In genomic region chr2:37667704-37668103, GRCh38 we compare ENCODE assay signal across 13 cellular contexts. TPM values are rescaled to one million over a fixed set of nuclear protein-coding genes. Genes with fewer than 3 reads are reported as not detected.
DNase-seq lines count a peak whose midpoint lies in the region; ATAC-seq and TF ChIP-seq lines count a peak whose summit lies in the region.
"Had no signal": no experiment of that assay in that cellular context is flagged by ENCODE, and none has a peak within 500 bp of the region (broad histone marks: within the 10 kb centered on the region; RNA-seq: fewer than 3 reads in every experiment).

No MANE protein-coding gene starts in this region.

- TF ChIP-seq EP300 in ovary (IDR thresholded peaks at IDR 0.05), result no peak

- WGBS in ovary, 3 donors, result 63 to 68% (median 65%) methylated on average over 2 of the region's 2 CpGs

- H3K27ac ChIP-seq in HL-60 (replicated peaks) (no peak overlapping the region), ovary (no peak overlapping the region)
- peak overlapping the region; percentile 43 for H3K27ac ChIP-seq in effector memory CD4-positive, alpha-beta T cell (ENCODE audit: insufficient read depth, low read length, poor library complexity, severe bottlenecking)
- H3K27ac ChIP-seq: cardiac muscle cell, neural progenitor cell had no signal

- DNase-seq in AG10803 (ENCODE audit: low read depth) (no peak), HL-60 (ENCODE audit: low read depth in 1 of 2, low spot score in 1 of 2) (peak in 1 of 2 experiments; percentile 32), ovary (no peak), cortex of kidney (lab: John Stamatoyannopoulos, UW) (no peak), NCI-H2107 treated with DMSO at 0.1 percent for 48 hours (lab: John Stamatoyannopoulos, UW; ENCODE audit: unreplicated experiment) (no peak)
- DNase-seq in effector memory CD4-positive, alpha-beta T cell, result no peak
- no peak for DNase-seq in activated CD4-positive, alpha-beta T cell treated with anti-CD3 and anti-CD28 coated beads, Interleukin-2, amount 50 U/mL, for 1 hour
- DNase-seq: activated CD4-positive, CD25-positive, alpha-beta regulatory T cell treated with anti-CD3 and anti-CD28 coated beads, Interleukin-2, amount 50 U/mL, for 72 hours; NCI-H69; stimulated activated CD4-positive, alpha-beta T cell treated with anti-CD3 and anti-CD28 coated beads, Interleukin-15, amount 100 ng/mL, for 24 hours had no signal

- H3K27me3 ChIP-seq in HL-60 (ENCODE audit: insufficient read depth, poor library complexity, severe bottlenecking), result no peaks in the 10 kb centered on the region
- H3K27me3 ChIP-seq in effector memory CD4-positive, alpha-beta T cell (replicated peaks; ENCODE audit: control insufficient read depth, insufficient read depth, low read length, poor library complexity, severe bottlenecking), result no peaks in the 10 kb centered on the region
- no peaks in the 10 kb centered on the region for H3K27me3 ChIP-seq in ovary
- H3K27me3 ChIP-seq: cardiac muscle cell, neural progenitor cell had no signal

- H3K36me3 ChIP-seq in effector memory CD4-positive, alpha-beta T cell (ENCODE audit: control insufficient read depth, insufficient read depth, low read length), result no peaks in the 10 kb centered on the region
- H3K36me3 ChIP-seq in ovary, result no peaks in the 10 kb centered on the region
- H3K36me3 ChIP-seq: neural progenitor cell had no signal

- intact Hi-C loops in ovary (cut with DNase I), result no loop called here

- no peaks in the 10 kb centered on the region for H3K9me3 ChIP-seq in effector memory CD4-positive, alpha-beta T cell (ENCODE audit: control insufficient read depth, low read length)
- H3K9me3 ChIP-seq in ovary, result no peaks in the 10 kb centered on the region

- no peak for ATAC-seq in GM18511 (IDR thresholded peaks at IDR 0.05; ENCODE audit: unreplicated experiment)

- TF ChIP-seq CTCF in AG10803 (conservative IDR thresholded peaks at IDR 0.05; ENCODE audit: low read length), result no peak
- no peak for TF ChIP-seq CTCF in HL-60 (IDR thresholded peaks at IDR 0.05; ENCODE audit: insufficient read depth, low read length)
- TF ChIP-seq CTCF in ovary (IDR thresholded peaks at IDR 0.05), result no peak

- no peak for TF ChIP-seq POLR2A in ovary (IDR thresholded peaks at IDR 0.05)

- peak overlapping the region; percentile 69 for H3K4me3 ChIP-seq in AG10803 (ENCODE audit: low read length)
- peak overlapping the region; percentile 94; the same call in 1 of the 2 replicates for H3K4me3 ChIP-seq in HL-60 (replicated peaks; ENCODE audit: insufficient read depth, low read length)
- H3K4me3 ChIP-seq in effector memory CD4-positive, alpha-beta T cell (ENCODE audit: insufficient read depth, low read depth, low read length, poor library complexity, severe bottlenecking), result no peak overlapping the region
- peak overlapping the region; percentile 96 for H3K4me3 ChIP-seq in ovary
- H3K4me3 ChIP-seq: cardiac muscle cell, neural progenitor cell had no signal

- H3K4me1 ChIP-seq in effector memory CD4-positive, alpha-beta T cell (ENCODE audit: control insufficient read depth, insufficient read depth, low read length, poor library complexity, severe bottlenecking), result peaks cover 37% of the 10 kb centered on the region
- H3K4me1 ChIP-seq in ovary (ENCODE audit: insufficient read depth), result peaks cover 3% of the 10 kb centered on the region

RNA-seq across cellular contexts. Expression of gene CDC42EP3, which starts 3.7 kb away (rescaled TPM):
- 10 to 100 TPM; 12.0 to 82.7 (median 22.3) TPM for total RNA-seq in ovary
- 10 to 100 TPM; 27.6 to 40.3 TPM for polyA plus RNA-seq in ovary
